Comparison of ENCODE assay signal across 24 cellular contexts in genomic region chr10:6643962-6644361, GRCh38.
A peak's percentile ranks its signal among the peaks of the same experiment; 100 is the strongest.
DNase-seq lines count a peak whose midpoint lies in the region; ATAC-seq and TF ChIP-seq lines count a peak whose summit lies in the region.
"Had no signal": no experiment of that assay in that cellular context is flagged by ENCODE, and none has a peak within 500 bp of the region (broad histone marks: within the 10 kb centered on the region; RNA-seq: fewer than 3 reads in every experiment).

No MANE protein-coding gene starts in this region.

- no peak overlapping the region for H3K27ac ChIP-seq in GM23338 (ENCODE audit: low read depth)
- H3K27ac ChIP-seq in foreskin keratinocyte: no peak overlapping the region
- H3K27ac ChIP-seq: HL-60, psoas muscle, testis, WERI-Rb-1 had no signal

- peaks cover 53% of the 10 kb centered on the region for H3K4me1 Mint-ChIP-seq in activated CD4-positive, alpha-beta T cell treated with anti-CD3 and anti-CD28 coated beads, Interleukin-2, amount 10 ng/mL, durations not matched to agents 24 days and 14 days
- H3K4me1 Mint-ChIP-seq in GM23338: peaks cover 8% of the 10 kb centered on the region
- peaks cover 52% of the 10 kb centered on the region for H3K4me1 Mint-ChIP-seq in activated CD8-positive, alpha-beta T cell treated with anti-CD3 and anti-CD28 coated beads, Interleukin-2, amount 10 ng/mL, durations not matched to agents 7 days and 5 days (ENCODE audit: low read depth)
- H3K4me1 Mint-ChIP-seq: memory B cell had no signal

- H3K27me3 ChIP-seq in GM23338 (ENCODE audit: insufficient read depth) (no peaks in the 10 kb centered on the region), foreskin keratinocyte (peaks cover under 1% of the 10 kb centered on the region)
- H3K27me3 ChIP-seq: testis had no signal

- ATAC-seq in GM23338 (no peak), foreskin keratinocyte (no peak), left ventricle myocardium superior (no peak), HG03354 (IDR thresholded peaks at IDR 0.05; ENCODE audit: poor library complexity, severe bottlenecking, unreplicated experiment) (no peak), GM19395 (IDR thresholded peaks at IDR 0.05; ENCODE audit: unreplicated experiment) (no peak)
- ATAC-seq in activated CD8-positive, alpha-beta T cell treated with anti-CD3 and anti-CD28 coated beads, Interleukin-2, amount 10 ng/mL, durations not matched to agents 7 days and 5 days: peak; percentile 45
- ATAC-seq: CD8-positive, alpha-beta T cell; HepG2; left cardiac atrium; psoas muscle had no signal

- peaks cover 12% of the 10 kb centered on the region for H3K4me1 ChIP-seq in GM23338 (ENCODE audit: insufficient read depth)
- H3K4me1 ChIP-seq in foreskin keratinocyte: no peaks in the 10 kb centered on the region
- H3K4me1 ChIP-seq: psoas muscle, testis had no signal

- peaks cover 4% of the 10 kb centered on the region for H3K36me3 Mint-ChIP-seq in activated CD4-positive, alpha-beta T cell treated with anti-CD3 and anti-CD28 coated beads, Interleukin-2, amount 10 ng/mL, durations not matched to agents 24 days and 14 days (ENCODE audit: low read depth)
- no peaks in the 10 kb centered on the region for H3K36me3 Mint-ChIP-seq in GM23338 (ENCODE audit: low read depth)
- H3K36me3 Mint-ChIP-seq in activated CD8-positive, alpha-beta T cell treated with anti-CD3 and anti-CD28 coated beads, Interleukin-2, amount 10 ng/mL, durations not matched to agents 7 days and 5 days (ENCODE audit: low read depth): peaks cover 3% of the 10 kb centered on the region
- H3K36me3 Mint-ChIP-seq: memory B cell had no signal

- peak overlapping the region; percentile 28 for H2AFZ ChIP-seq in GM23338

- H3K79me2 ChIP-seq in GM23338 (replicated peaks; ENCODE audit: insufficient read depth): no peaks in the 10 kb centered on the region

- H3K4me2 ChIP-seq in GM23338: no peak overlapping the region

- H4K20me1 ChIP-seq in GM23338 (replicated peaks; ENCODE audit: insufficient read depth): no peaks in the 10 kb centered on the region

- peak overlapping the region; percentile 92 for H3K27ac Mint-ChIP-seq in activated CD4-positive, alpha-beta T cell treated with anti-CD3 and anti-CD28 coated beads, Interleukin-2, amount 10 ng/mL, durations not matched to agents 24 days and 14 days
- no peak overlapping the region for H3K27ac Mint-ChIP-seq in GM23338
- H3K27ac Mint-ChIP-seq in activated CD8-positive, alpha-beta T cell treated with anti-CD3 and anti-CD28 coated beads, Interleukin-2, amount 10 ng/mL, durations not matched to agents 7 days and 5 days: peak overlapping the region; percentile 64
- H3K27ac Mint-ChIP-seq: CD8-positive, alpha-beta T cell; memory B cell had no signal

- TF ChIP-seq CTCF in GM23338 (conservative IDR thresholded peaks at IDR 0.05; ENCODE audit: low read depth in 2 of 2) (no peak), foreskin keratinocyte (conservative IDR thresholded peaks at IDR 0.05) (no peak)

- intact Hi-C loops in activated CD4-positive, alpha-beta T cell treated with anti-CD3 and anti-CD28 coated beads, Interleukin-2, amount 10 ng/mL, durations not matched to agents 24 days and 14 days (cut with micrococcal nuclease): loop anchor here (2.0 kb wide), 2 partner anchors 31 to 63 kb away; partner anchors contain the start of gene PRKCQ
- intact Hi-C loops in left ventricle myocardium superior (cut with micrococcal nuclease): no loop called here

- CTCF ChIA-PET in activated CD8-positive, alpha-beta T cell treated with anti-CD3 and anti-CD28 coated beads, Interleukin-2, amount 10 ng/mL, durations not matched to agents 7 days and 5 days (lab: Charles Lee): interaction anchor here (0.8 to 2.4 kb wide), 13 partner anchors 9 to 198 kb away, joined by 3 to 15 read pairs (median 5); no protein-coding TSS in a partner anchor

- DNase-seq in activated CD4-positive, alpha-beta T cell treated with anti-CD3 and anti-CD28 coated beads, Interleukin-2, amount 10 ng/mL, durations not matched to agents 24 days and 14 days: no peak
- DNase-seq in activated CD4-positive, alpha-beta T cell treated with anti-CD3 and anti-CD28 coated beads, Interleukin-2, amount 50 U/mL, for 1 hour: no peak
- no peak for DNase-seq in GM23338 (ENCODE audit: low spot score)
- no peak for DNase-seq in activated CD8-positive, alpha-beta T cell treated with anti-CD3 and anti-CD28 coated beads, Interleukin-2, amount 10 ng/mL, durations not matched to agents 7 days and 5 days
- peak; percentile 18 to 28 for DNase-seq in foreskin keratinocyte
- DNase-seq in left ventricle myocardium superior: no peak
- DNase-seq: activated gamma-delta T cell; CD8-positive, alpha-beta T cell; central memory CD4-positive, alpha-beta T cell; DMS 273 treated with DMSO at 0.1 percent for 48 hours; glutamatergic neuron; HCEC 1CT; left cardiac atrium; NCI-H1048; NCI-H1930; NCI-H748 treated with DMSO at 0.1 percent for 48 hours; psoas muscle; testis; WERI-Rb-1 had no signal

- H3K36me3 ChIP-seq in GM23338 (ENCODE audit: insufficient read depth): no peaks in the 10 kb centered on the region
- H3K36me3 ChIP-seq: WERI-Rb-1 had no signal

- H3K27me3 Mint-ChIP-seq in activated CD4-positive, alpha-beta T cell treated with anti-CD3 and anti-CD28 coated beads, Interleukin-2, amount 10 ng/mL, durations not matched to agents 24 days and 14 days: no peaks in the 10 kb centered on the region
- peaks cover 4% of the 10 kb centered on the region for H3K27me3 Mint-ChIP-seq in GM23338 (ENCODE audit: insufficient read depth, low read depth, poor library complexity)
- H3K27me3 Mint-ChIP-seq in activated CD8-positive, alpha-beta T cell treated with anti-CD3 and anti-CD28 coated beads, Interleukin-2, amount 10 ng/mL, durations not matched to agents 7 days and 5 days (ENCODE audit: low read depth): no peaks in the 10 kb centered on the region

- POLR2A ChIA-PET in activated CD8-positive, alpha-beta T cell treated with anti-CD3 and anti-CD28 coated beads, Interleukin-2, amount 10 ng/mL, durations not matched to agents 7 days and 5 days (lab: Charles Lee): interaction anchor here (0.7 to 4.1 kb wide), 5 partner anchors 55 to 581 kb away, joined by 3 to 21 read pairs (median 4); partner anchors contain the start of gene PRKCQ

- peak overlapping the region; percentile 61 for H3K4me3 Mint-ChIP-seq in activated CD4-positive, alpha-beta T cell treated with anti-CD3 and anti-CD28 coated beads, Interleukin-2, amount 10 ng/mL, durations not matched to agents 24 days and 14 days
- H3K4me3 Mint-ChIP-seq in GM23338: no peak overlapping the region
- H3K4me3 Mint-ChIP-seq in activated CD8-positive, alpha-beta T cell treated with anti-CD3 and anti-CD28 coated beads, Interleukin-2, amount 10 ng/mL, durations not matched to agents 7 days and 5 days: no peak overlapping the region
- H3K4me3 Mint-ChIP-seq: CD8-positive, alpha-beta T cell; memory B cell had no signal

- no peaks in the 10 kb centered on the region for H3K9me2 ChIP-seq in GM23338 (ENCODE audit: insufficient read depth)

- H3K9me3 Mint-ChIP-seq in activated CD4-positive, alpha-beta T cell treated with anti-CD3 and anti-CD28 coated beads, Interleukin-2, amount 10 ng/mL, durations not matched to agents 24 days and 14 days: peaks cover 6% of the 10 kb centered on the region
- H3K9me3 Mint-ChIP-seq in GM23338: no peaks in the 10 kb centered on the region; the same call in 1 of the 3 replicates
- no peaks in the 10 kb centered on the region for H3K9me3 Mint-ChIP-seq in activated CD8-positive, alpha-beta T cell treated with anti-CD3 and anti-CD28 coated beads, Interleukin-2, amount 10 ng/mL, durations not matched to agents 7 days and 5 days (ENCODE audit: insufficient read depth)
- H3K9me3 Mint-ChIP-seq: CD8-positive, alpha-beta T cell had no signal

- H3K4me3 ChIP-seq in GM23338: no peak overlapping the region
- H3K4me3 ChIP-seq: psoas muscle, testis had no signal

- no peaks in the 10 kb centered on the region for H3F3A ChIP-seq in GM23338 (replicated peaks; ENCODE audit: low read depth)

TF ChIP-seq in GM23338, 12 proteins besides CTCF, POLR2A, EP300 and RAD21 (continues in another document):
- TF ChIP-seq CREB1 (CRISPR knock-in tag; IDR thresholded peaks at IDR 0.05; ENCODE audit: low read depth): no peak
- TF ChIP-seq ZNF114 (CRISPR knock-in tag; IDR thresholded peaks at IDR 0.05): no peak

Comparison
In these comparisons a context has a peak if more than half of its experiments do, and no peak if none do; other contexts are left out.
1. DNase-seq: peak in foreskin keratinocyte (2 of 2); none in activated CD4-positive, alpha-beta T cell treated with anti-CD3 and anti-CD28 coated beads, Interleukin-2, amount 10 ng/mL, durations not matched to agents 24 days and 14 days (single experiment), activated CD4-positive, alpha-beta T cell treated with anti-CD3 and anti-CD28 coated beads, Interleukin-2, amount 50 U/mL, for 1 hour (single experiment), GM23338 (single experiment), activated CD8-positive, alpha-beta T cell treated with anti-CD3 and anti-CD28 coated beads, Interleukin-2, amount 10 ng/mL, durations not matched to agents 7 days and 5 days (single experiment) and left ventricle myocardium superior (single experiment).